8 cellular contexts compared by ENCODE assay signal in the genomic region with DNA sequence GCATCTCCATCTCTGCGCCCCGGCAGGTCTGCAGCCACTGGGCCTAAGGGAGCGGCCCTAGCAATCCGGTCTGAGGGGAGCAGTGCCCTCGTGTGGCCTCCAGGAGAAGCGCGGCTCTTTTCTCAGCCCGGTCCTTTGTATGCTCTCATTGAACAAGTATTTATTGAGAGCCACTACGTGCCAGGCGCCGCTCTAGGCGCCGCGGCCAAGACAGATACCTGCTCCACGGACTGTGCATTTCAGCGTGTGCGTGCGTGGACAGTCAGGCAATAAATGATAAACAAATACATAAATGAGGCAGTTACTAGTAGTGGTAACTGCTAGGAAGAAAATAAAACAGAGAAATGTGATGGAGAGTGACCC. TPM values are rescaled to one million over a fixed set of nuclear protein-coding genes. Genes with fewer than 3 reads are reported as not detected.
A peak's percentile ranks its signal among the peaks of the same experiment; 100 is the strongest.
DNase-seq lines count a peak whose midpoint lies in the region; ATAC-seq lines count a peak whose summit lies in the region.

No MANE protein-coding gene starts in this region.

- H3K4me1 ChIP-seq in CD4-positive, alpha-beta memory T cell (ENCODE audit: insufficient read depth, low read length): peaks cover 13% of the 10 kb centered on the region

- peak overlapping the region; percentile 76 to 91 (median 84) for H3K4me3 Mint-ChIP-seq in CD4-positive, alpha-beta memory T cell

- no peak overlapping the region for H3K27ac ChIP-seq in CD4-positive, alpha-beta memory T cell (ENCODE audit: low read depth, low read length)

- no peaks in the 10 kb centered on the region for H3K36me3 Mint-ChIP-seq in CD4-positive, alpha-beta memory T cell

- H3K9me3 ChIP-seq in CD4-positive, alpha-beta memory T cell (ENCODE audit: control insufficient read depth in 1 of 2, low read length in 2 of 2): no peaks in the 10 kb centered on the region

- intact Hi-C loops in CD4-positive, alpha-beta memory T cell (cut with micrococcal nuclease): loop anchor here (1.0 to 10.0 kb wide), 2 partner anchors 113 to 183 kb away; a partner anchor contains a TSS

- DNase-seq in CD4-positive, alpha-beta memory T cell: peak; percentile 66 to 73 (median 72)
- peak; percentile 84 for DNase-seq in NCI-H526 treated with DMSO at 0.1 percent for 48 hours (lab: John Stamatoyannopoulos, UW)
- DNase-seq in activated CD4-positive, alpha-beta T cell treated with anti-CD3 and anti-CD28 coated beads, Interleukin-2, amount 50 U/mL, for 4 hours: peak; percentile 65 to 70
- peak; percentile 92 for DNase-seq in dermis blood vessel endothelial cell
- peak; percentile 94 for DNase-seq in medulla oblongata (ENCODE audit: extremely low spot score)
- peak; percentile 41 for DNase-seq in stimulated activated CD8-positive, alpha-beta memory T cell treated with anti-CD3 and anti-CD28 coated beads, Interleukin-15, amount 100 ng/mL, for 1 hour (ENCODE audit: low read depth)

- H3K4me3 ChIP-seq in CD4-positive, alpha-beta memory T cell (ENCODE audit: low read length in 2 of 2): peak overlapping the region in 1 of 2 donors; percentile 46

- POLR2A ChIA-PET in CD4-positive, alpha-beta memory T cell (lab: Charles Lee; ENCODE audit: partially characterized antibody): no interaction called here

- peak; percentile 97 for ATAC-seq in GM19452 (IDR thresholded peaks at IDR 0.05; ENCODE audit: unreplicated experiment)
- peak; percentile 92 for ATAC-seq in HG03521 (IDR thresholded peaks at IDR 0.05; ENCODE audit: unreplicated experiment)

- no peaks in the 10 kb centered on the region for H3K36me3 ChIP-seq in CD4-positive, alpha-beta memory T cell (ENCODE audit: insufficient read depth, low read length)

- peaks cover 0 to 2% of the 10 kb centered on the region in 2 donors for H3K27me3 Mint-ChIP-seq in CD4-positive, alpha-beta memory T cell

- peak overlapping the region in 6 of 7 donors; percentile 68 to 93 (median 82) for H3K27ac Mint-ChIP-seq in CD4-positive, alpha-beta memory T cell

- CTCF ChIA-PET in CD4-positive, alpha-beta memory T cell (lab: Charles Lee; ENCODE audit: partially characterized antibody): interaction anchor here (0.7 to 4.1 kb wide), 9 partner anchors 8 to 364 kb away, joined by 3 to 31 read pairs (median 8); a partner anchor contains a TSS

- H3K27me3 ChIP-seq in CD4-positive, alpha-beta memory T cell (ENCODE audit: insufficient read depth, low read length): no peaks in the 10 kb centered on the region

- no peaks in the 10 kb centered on the region for H3K9me3 Mint-ChIP-seq in CD4-positive, alpha-beta memory T cell

- H3K4me1 Mint-ChIP-seq in CD4-positive, alpha-beta memory T cell: peaks cover 9 to 17% (median 11%) of the 10 kb centered on the region in 4 donors

RNA-seq across cellular contexts. Expression of a gene that starts 2.3 kb away (rescaled TPM):
- total RNA-seq in CD4-positive, alpha-beta memory T cell: not detected
- polyA plus RNA-seq in CD4-positive, alpha-beta memory T cell: not detected
- not detected in 2 replicates for total RNA-seq in dermis blood vessel endothelial cell

RNA-seq across cellular contexts. Expression of a gene that starts 11.3 kb away (rescaled TPM):
- total RNA-seq in CD4-positive, alpha-beta memory T cell: under 1 TPM; 0.52 to 0.86 TPM
- 1 to 10 TPM; 1.2 to 2.4 TPM for polyA plus RNA-seq in CD4-positive, alpha-beta memory T cell
- 30.6 and 33.4 TPM in 2 replicates for total RNA-seq in dermis blood vessel endothelial cell

RNA-seq across cellular contexts. Expression of a gene that starts 43.9 kb away (rescaled TPM):
- total RNA-seq in CD4-positive, alpha-beta memory T cell: 100 to 1,000 TPM; 228 to 252 TPM
- polyA plus RNA-seq in CD4-positive, alpha-beta memory T cell: 100 to 1,000 TPM in 1 of 2 donors, 10 to 100 TPM in 1; 58.6 to 100 TPM
- 70.1 and 80.0 TPM in 2 replicates for total RNA-seq in dermis blood vessel endothelial cell

RNA-seq across cellular contexts. Expression of a gene that starts 54.8 kb away (rescaled TPM):
- 10 to 100 TPM; 24.8 to 26.2 TPM for total RNA-seq in CD4-positive, alpha-beta memory T cell
- polyA plus RNA-seq in CD4-positive, alpha-beta memory T cell: 100 to 1,000 TPM; 116 to 223 TPM
- 72.7 and 99.9 TPM in 2 replicates for total RNA-seq in dermis blood vessel endothelial cell

Comparison
In these comparisons a context has a peak if more than half of its experiments do, and no peak if none do; other contexts are left out.
1. DNase-seq: peak in every context shown above with its lines; median percentile 94 in medulla oblongata; 92 in dermis blood vessel endothelial cell; 84 in NCI-H526 treated with DMSO at 0.1 percent for 48 hours; 72 in CD4-positive, alpha-beta memory T cell; 68 in activated CD4-positive, alpha-beta T cell treated with anti-CD3 and anti-CD28 coated beads, Interleukin-2, amount 50 U/mL, for 4 hours; 41 in stimulated activated CD8-positive, alpha-beta memory T cell treated with anti-CD3 and anti-CD28 coated beads, Interleukin-15, amount 100 ng/mL, for 1 hour.
2. RNA of a gene that starts 11.3 kb away (total RNA-seq): 30.6 to 33.4 TPM in dermis blood vessel endothelial cell; 0.52 to 0.86 TPM in CD4-positive, alpha-beta memory T cell; every median in the first group is over 10 times any median in the second.